Comparison of ENCODE assay signal across 8 cellular contexts in the genomic region with DNA sequence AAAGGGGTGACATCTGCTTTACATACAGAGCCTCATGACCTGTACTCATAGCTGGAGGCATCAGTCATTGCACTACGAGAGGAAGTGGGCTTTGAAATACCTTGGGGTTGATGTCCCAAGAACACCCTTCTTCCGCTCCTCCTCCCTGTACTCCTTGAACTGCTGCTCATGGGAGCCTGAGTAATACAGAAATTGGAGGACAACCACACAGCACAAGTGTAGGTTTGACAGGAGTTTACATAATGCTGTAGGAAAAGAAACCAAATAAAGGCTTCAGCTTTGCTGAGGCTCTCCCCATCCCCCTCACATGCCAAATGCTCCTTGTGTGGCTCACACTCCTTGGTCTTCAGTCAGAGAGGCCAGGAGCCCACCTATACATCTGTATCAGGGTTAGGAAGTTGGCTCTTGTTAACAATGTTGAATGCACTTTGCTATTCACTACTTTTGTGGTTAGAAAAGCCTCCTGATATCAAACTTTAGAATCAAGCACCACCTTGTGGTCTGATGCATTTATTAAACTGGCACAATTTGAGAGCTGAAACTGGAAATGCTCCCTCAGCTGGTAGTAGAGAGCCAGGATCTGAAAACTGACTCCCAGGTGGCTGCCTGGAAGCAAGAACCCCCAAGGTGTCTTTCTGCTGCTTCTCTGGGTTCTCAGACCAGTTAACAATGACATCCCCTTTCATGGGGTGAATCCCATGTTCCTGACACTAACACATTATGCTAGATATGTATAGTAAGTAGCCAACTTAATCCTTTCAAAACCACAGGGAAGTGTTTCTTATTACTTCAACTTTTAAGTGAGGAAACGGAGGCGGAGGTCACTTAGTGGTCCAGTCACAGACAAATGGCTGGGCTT. TPM values are rescaled to one million over a fixed set of nuclear protein-coding genes. Genes with fewer than 3 reads are reported as not detected.
DNase-seq lines count a peak whose midpoint lies in the region; ATAC-seq and TF ChIP-seq lines count a peak whose summit lies in the region.

No MANE protein-coding gene starts in this region.

- intact Hi-C loops in naive thymus-derived CD4-positive, alpha-beta T cell (cut with micrococcal nuclease), result loop anchor here (1.0 to 10.0 kb wide), 14 partner anchors 55 to 649 kb away; partner anchors contain the start of gene HIVEP1 (in 1 of the 2)
- intact Hi-C loops in upper lobe of right lung (cut with DNase I), result loop anchor here (5.0 kb wide), 1 partner anchor 577 kb away; no protein-coding TSS in a partner anchor
- intact Hi-C loops in posterior vena cava (cut with DNase I), result loop anchor here (5.0 to 10.0 kb wide), 3 partner anchors 579 to 649 kb away; no protein-coding TSS in a partner anchor

- H3K4me1 ChIP-seq in naive thymus-derived CD4-positive, alpha-beta T cell (ENCODE audit: control insufficient read depth in 2 of 2, insufficient read depth in 2 of 2, low read length in 2 of 2), result peaks cover 13 to 16% of the 10 kb centered on the region in 2 donors
- H3K4me1 ChIP-seq in upper lobe of right lung, result peaks cover 9% of the 10 kb centered on the region

- H3K4me3 ChIP-seq in naive thymus-derived CD4-positive, alpha-beta T cell (ENCODE audit: low read length), result no peak overlapping the region
- H3K4me3 ChIP-seq in upper lobe of right lung, result no peak overlapping the region

- no peak overlapping the region for H3K27ac ChIP-seq in naive thymus-derived CD4-positive, alpha-beta T cell (ENCODE audit: low read depth, low read length)
- no peak overlapping the region for H3K27ac ChIP-seq in upper lobe of right lung

- peak overlapping the region in 4 of 10 donors; percentile 6 to 55 (median 10) for H3K4me3 Mint-ChIP-seq in naive thymus-derived CD4-positive, alpha-beta T cell

- POLR2A ChIA-PET in naive thymus-derived CD4-positive, alpha-beta T cell (lab: Charles Lee), result interaction anchor here (0.6 kb wide), 1 partner anchor 519 kb away, joined by 3 read pairs; no protein-coding TSS in a partner anchor

- no peaks in the 10 kb centered on the region for H3K9me3 ChIP-seq in naive thymus-derived CD4-positive, alpha-beta T cell (ENCODE audit: control insufficient read depth in 2 of 3, low read length in 3 of 3)
- H3K9me3 ChIP-seq in upper lobe of right lung, result no peaks in the 10 kb centered on the region

- H3K9me3 Mint-ChIP-seq in naive thymus-derived CD4-positive, alpha-beta T cell, result no peaks in the 10 kb centered on the region

- H3K27ac Mint-ChIP-seq in naive thymus-derived CD4-positive, alpha-beta T cell, result peak overlapping the region in 4 of 9 donors; percentile 18 to 55 (median 38)

- peaks cover 12 to 37% (median 22%) of the 10 kb centered on the region in 7 donors for H3K4me1 Mint-ChIP-seq in naive thymus-derived CD4-positive, alpha-beta T cell

- DNase-seq in EH (ENCODE audit: low read depth) (peak; percentile 83), NCI-H526 (lab: John Stamatoyannopoulos, UW) (peak; percentile 55 to 79), erythroblast (lab: John Stamatoyannopoulos, UW) (peak; percentile 54 to 59), upper lobe of right lung (no peak), posterior vena cava (ENCODE audit: low spot score) (no peak)
- DNase-seq in activated CD8-positive, alpha-beta memory T cell treated with anti-CD3 and anti-CD28 coated beads for 24 hours, result peak; percentile 66
- peak; percentile 8 to 79 (median 66) for DNase-seq in naive thymus-derived CD4-positive, alpha-beta T cell

- TF ChIP-seq CTCF in upper lobe of right lung (IDR thresholded peaks at IDR 0.05), result peak; percentile 75

- no peak for TF ChIP-seq POLR2A in erythroblast (IDR thresholded peaks at IDR 0.05; ENCODE audit: low read length)

- H3K27me3 ChIP-seq in naive thymus-derived CD4-positive, alpha-beta T cell (ENCODE audit: control insufficient read depth in 2 of 2, insufficient read depth in 2 of 2, low read length in 2 of 2), result no peaks in the 10 kb centered on the region
- no peaks in the 10 kb centered on the region for H3K27me3 ChIP-seq in upper lobe of right lung

- no peaks in the 10 kb centered on the region for H3K36me3 ChIP-seq in naive thymus-derived CD4-positive, alpha-beta T cell (ENCODE audit: control insufficient read depth in 2 of 3, insufficient read depth in 3 of 3, low read length in 3 of 3)
- no peaks in the 10 kb centered on the region for H3K36me3 ChIP-seq in upper lobe of right lung

- ATAC-seq in HG02798 (IDR thresholded peaks at IDR 0.05; ENCODE audit: poor library complexity, unreplicated experiment) (peak; percentile 50), upper lobe of right lung (peak; percentile 84)
- ATAC-seq in naive thymus-derived CD4-positive, alpha-beta T cell, result peak; percentile 83

- peaks cover 0 to 7% (median 0%) of the 10 kb centered on the region in 5 donors for H3K36me3 Mint-ChIP-seq in naive thymus-derived CD4-positive, alpha-beta T cell

- CTCF ChIA-PET in naive thymus-derived CD4-positive, alpha-beta T cell (lab: Charles Lee), result interaction anchor here (0.6 to 2.8 kb wide), 16 partner anchors 19 to 639 kb away, joined by 3 to 37 read pairs (median 4); no protein-coding TSS in a partner anchor

- peaks cover 0 to under 1% (median 0%) of the 10 kb centered on the region in 5 donors for H3K27me3 Mint-ChIP-seq in naive thymus-derived CD4-positive, alpha-beta T cell

RNA-seq across cellular contexts. Expression of gene EDN1, which starts 56.2 kb away (rescaled TPM):
- total RNA-seq in naive thymus-derived CD4-positive, alpha-beta T cell, result 1 to 10 TPM in 4 of 5 experiments, under 1 TPM in 1; 0.17 to 1.7 (median 1.4) TPM
- polyA plus RNA-seq in naive thymus-derived CD4-positive, alpha-beta T cell, result under 1 TPM in 1 of 2 donors, not detected in 1; 0.12 TPM
- total RNA-seq in upper lobe of right lung (18.8 TPM), posterior vena cava (1 to 10 TPM; 4.0 to 7.2 TPM)

Comparison
In these comparisons a context has a peak if more than half of its experiments do, and no peak if none do; other contexts are left out.
1. DNase-seq: peak in EH (single experiment), NCI-H526 (2 of 2), activated CD8-positive, alpha-beta memory T cell treated with anti-CD3 and anti-CD28 coated beads for 24 hours (single experiment), erythroblast (2 of 2) and naive thymus-derived CD4-positive, alpha-beta T cell (9 of 9); none in upper lobe of right lung (single experiment) and posterior vena cava (single experiment).
2. Peak in every context shown above with its lines, with median percentiles within 50 percentile points of each other: ATAC-seq.